Comparison of ENCODE assay signal across 18 cellular contexts in genomic region chr1:238960071-238960470, GRCh38.
DNase-seq lines count a peak whose midpoint lies in the region; ATAC-seq and TF ChIP-seq lines count a peak whose summit lies in the region.
"Had no signal": no experiment of that assay in that cellular context is flagged by ENCODE, and none has a peak within 500 bp of the region (broad histone marks: within the 10 kb centered on the region; RNA-seq: fewer than 3 reads in every experiment).

No MANE protein-coding gene starts in this region.

- peak; percentile 2 for DNase-seq in A673 (ENCODE audit: low spot score)
- peak; percentile 2 for DNase-seq in HPDE6-E6E7 (ENCODE audit: extremely low spot score)
- DNase-seq in astrocyte of the cerebellum (ENCODE audit: low read depth): peak; percentile 84
- peak; percentile 85 for DNase-seq in iris pigment epithelial cell (ENCODE audit: low read depth)
- DNase-seq in gastrocnemius medialis: no peak
- no peak for DNase-seq in SJCRH30
- no peak for DNase-seq in sigmoid colon
- no peak for DNase-seq in pons (ENCODE audit: low spot score)
- DNase-seq: activated B cell treated with CpG ODN at 0.5 μM for 24 hours; activated T-cell treated with anti-CD3 and anti-CD28 coated beads for 4 hours; adrenal gland; dorsolateral prefrontal cortex; left lung; stimulated activated CD4-positive, alpha-beta T cell treated with anti-CD3 and anti-CD28 coated beads, Interleukin-12 subunit alpha, Interleukin-12 subunit beta, amount 100 ng/mL, for 4 hours; transverse colon had no signal

- H3K9me3 ChIP-seq in A673 (ENCODE audit: low read depth, low read length, poor library complexity, severe bottlenecking) (no peaks in the 10 kb centered on the region), gastrocnemius medialis (no peaks in the 10 kb centered on the region), SJCRH30 (replicated peaks) (no peaks in the 10 kb centered on the region), sigmoid colon (no peaks in the 10 kb centered on the region)
- H3K9me3 ChIP-seq: A549, adrenal gland, left lung, transverse colon had no signal

- H3K36me3 ChIP-seq in A673 (ENCODE audit: insufficient read depth, low read length, poor library complexity, severe bottlenecking): no peaks in the 10 kb centered on the region
- no peaks in the 10 kb centered on the region for H3K36me3 ChIP-seq in gastrocnemius medialis
- H3K36me3 ChIP-seq in SJCRH30: no peaks in the 10 kb centered on the region
- H3K36me3 ChIP-seq in sigmoid colon: no peaks in the 10 kb centered on the region
- H3K36me3 ChIP-seq: adrenal gland, left lung, transverse colon had no signal

- WGBS in sigmoid colon, 2 donors: 59 to 61% methylated on average over 2 of the region's 2 CpGs

- POLR2A ChIA-PET in A673 (lab: Charles Lee; ENCODE audit: low non-redundant PET): no interaction called here

- in situ Hi-C loops in astrocyte of the cerebellum (cut with HindIII; ENCODE audit: low sequenced_read_pairs) (no loop called here), gastrocnemius medialis (cut with MboI; ENCODE audit: low sequenced_read_pairs in 4 of 4) (no loop called here)

- H3K4me3 ChIP-seq in A673 (ENCODE audit: low read depth, low read length, poor library complexity, severe bottlenecking) (no peak overlapping the region), astrocyte of the cerebellum (ENCODE audit: low read depth, low read length) (no peak overlapping the region), gastrocnemius medialis (no peak overlapping the region), SJCRH30 (no peak overlapping the region), sigmoid colon (no peak overlapping the region)
- H3K4me3 ChIP-seq: A549, adrenal gland, dorsolateral prefrontal cortex, K562, left lung, SK-N-MC, transverse colon had no signal

- intact Hi-C loops in A673 (cut with micrococcal nuclease; ENCODE audit: unreplicated experiment): no loop called here
- intact Hi-C loops in gastrocnemius medialis (cut with DNase I; ENCODE audit: low total_unique reads): no loop called here
- intact Hi-C loops in sigmoid colon (cut with DNase I): no loop called here

- ATAC-seq in gastrocnemius medialis: no peak
- ATAC-seq: A549, K562, left lung had no signal

- TF ChIP-seq POLR2A in gastrocnemius medialis (IDR thresholded peaks at IDR 0.05): no peak
- TF ChIP-seq POLR2A in sigmoid colon (IDR thresholded peaks at IDR 0.05): no peak

- TF ChIP-seq CTCF in A673 (conservative IDR thresholded peaks at IDR 0.05; ENCODE audit: low read depth, low read length) (no peak), astrocyte of the cerebellum (IDR thresholded peaks at IDR 0.05; ENCODE audit: low read depth, low read length, missing control alignments) (no peak), gastrocnemius medialis (IDR thresholded peaks at IDR 0.05 in 4 of 5, conservative IDR thresholded peaks at IDR 0.05 in 1 of 5) (no peak), sigmoid colon (IDR thresholded peaks at IDR 0.05) (no peak)

- H3K27me3 ChIP-seq in A673 (replicated peaks; ENCODE audit: insufficient read depth, low read depth, low read length, poor library complexity): no peaks in the 10 kb centered on the region
- H3K27me3 ChIP-seq in gastrocnemius medialis: no peaks in the 10 kb centered on the region
- no peaks in the 10 kb centered on the region for H3K27me3 ChIP-seq in SJCRH30
- H3K27me3 ChIP-seq in sigmoid colon: no peaks in the 10 kb centered on the region
- H3K27me3 ChIP-seq: adrenal gland, dorsolateral prefrontal cortex, left lung, transverse colon had no signal

- no TSS peak for BruUV-seq in A673 (replicated peaks; lab: Mats Ljungman, UMichigan)

- CTCF ChIA-PET in A673 (lab: Charles Lee): no interaction called here

- H3K27ac ChIP-seq in A673 (ENCODE audit: low read depth, low read length, poor library complexity, severe bottlenecking): no peak overlapping the region
- no peak overlapping the region for H3K27ac ChIP-seq in gastrocnemius medialis
- no peak overlapping the region for H3K27ac ChIP-seq in SJCRH30
- no peak overlapping the region for H3K27ac ChIP-seq in sigmoid colon
- H3K27ac ChIP-seq: A549, adrenal gland, dorsolateral prefrontal cortex, left lung, SK-N-MC, transverse colon had no signal

- H3K4me1 ChIP-seq in A673 (ENCODE audit: insufficient read depth, low read length, poor library complexity, severe bottlenecking): no peaks in the 10 kb centered on the region
- H3K4me1 ChIP-seq in gastrocnemius medialis: no peaks in the 10 kb centered on the region
- no peaks in the 10 kb centered on the region for H3K4me1 ChIP-seq in SJCRH30
- H3K4me1 ChIP-seq in sigmoid colon: peaks cover 0 to 6% (median 0%) of the 10 kb centered on the region in 4 donors
- H3K4me1 ChIP-seq: A549, adrenal gland, left lung, transverse colon had no signal

- no peak for TF ChIP-seq EP300 in sigmoid colon (IDR thresholded peaks at IDR 0.05)

Comparison
In these comparisons a context has a peak if more than half of its experiments do, and no peak if none do; other contexts are left out.
1. DNase-seq: peak in A673 (single experiment), HPDE6-E6E7 (single experiment), astrocyte of the cerebellum (single experiment) and iris pigment epithelial cell (single experiment); none in gastrocnemius medialis (0 of 2), SJCRH30 (0 of 2), sigmoid colon (single experiment) and pons (single experiment).